Comparison of ENCODE assay signal across 9 cellular contexts in genomic region chr12:47776471-47777143, GRCh38. TPM values are rescaled to one million over a fixed set of nuclear protein-coding genes. Genes with fewer than 3 reads are reported as not detected.
DNase-seq lines count a peak whose midpoint lies in the region; ATAC-seq and TF ChIP-seq lines count a peak whose summit lies in the region.
"Had no signal": no experiment of that assay in that cellular context is flagged by ENCODE, and none has a peak within 500 bp of the region (broad histone marks: within the 10 kb centered on the region; RNA-seq: fewer than 3 reads in every experiment).

No MANE protein-coding gene starts in this region.

- no peak overlapping the region for H3K9ac ChIP-seq in neuronal stem cell (ENCODE audit: low read depth, low read length, poor library complexity)

- H2AFZ ChIP-seq in neuronal stem cell (ENCODE audit: low read length) = no peak overlapping the region

- no peak overlapping the region for H2BK5ac ChIP-seq in neuronal stem cell (ENCODE audit: low read length)

- no peak overlapping the region for H3K18ac ChIP-seq in neuronal stem cell (ENCODE audit: low read length)

- no peak overlapping the region for H3K4me2 ChIP-seq in neuronal stem cell (ENCODE audit: insufficient read depth, low read length, poor library complexity, severe bottlenecking)

- peaks cover 2 to 12% of the 10 kb centered on the region in 2 donors for H3K4me1 ChIP-seq in neuronal stem cell (ENCODE audit: control insufficient read depth in 2 of 2, insufficient read depth in 1 of 2, low read depth in 1 of 2, low read length in 2 of 2)

- TF ChIP-seq CTCF in 22Rv1 (IDR thresholded peaks at IDR 0.05) (no peak), choroid plexus epithelial cell (conservative IDR thresholded peaks at IDR 0.05; ENCODE audit: low read depth, low read length) (no peak)

- no peak overlapping the region for H2BK12ac ChIP-seq in neuronal stem cell (ENCODE audit: low read length)

- no peak overlapping the region for H3K14ac ChIP-seq in neuronal stem cell (ENCODE audit: low read length)

- no CpG with 5 or more reads among the region's 5 CpGs for WGBS in neuronal stem cell (ENCODE audit: extremely low coverage in 2 of 2, insufficient read length in 2 of 2, insufficient replicate concordance in 1 of 2), 2 donors

- ATAC-seq in activated CD4-positive, CD25-positive, alpha-beta regulatory T cell treated with anti-CD3 and anti-CD28 coated beads, Interleukin-2, amount 50 U/mL, for 24 hours = no peak
- ATAC-seq in GM21786 (IDR thresholded peaks at IDR 0.05; ENCODE audit: unreplicated experiment) (no peak), HG03159 (IDR thresholded peaks at IDR 0.05; ENCODE audit: unreplicated experiment) (no peak)
- ATAC-seq: foreskin keratinocyte had no signal

- H3K9me3 ChIP-seq in neuronal stem cell (replicated peaks in 1 of 2; ENCODE audit: control insufficient read depth in 2 of 2, insufficient read depth in 1 of 2, low read depth in 1 of 2, low read length in 2 of 2) = no peaks in the 10 kb centered on the region

- peaks cover 4 to 10% of the 10 kb centered on the region in 2 donors for H3K36me3 ChIP-seq in neuronal stem cell (replicated peaks in 1 of 2; ENCODE audit: control insufficient read depth in 2 of 2, insufficient read depth in 2 of 2, low read length in 2 of 2)

- peak; percentile 64 for DNase-seq in GF-D8 (lab: John Stamatoyannopoulos, UW)
- peak; percentile 57 for DNase-seq in choroid plexus epithelial cell (ENCODE audit: low read depth)
- no peak for DNase-seq in neuronal stem cell (ENCODE audit: low spot score)
- DNase-seq in stimulated activated CD4-positive, alpha-beta T cell treated with anti-CD3 and anti-CD28 coated beads, Interleukin-2, amount 100 ng/mL, for 48 hours = no peak
- DNase-seq: foreskin keratinocyte had no signal

- H3K27ac ChIP-seq in 22Rv1 (peak overlapping the region; percentile 12; the same call in 1 of the 2 replicates), neuronal stem cell (replicated peaks; ENCODE audit: low read length) (no peak overlapping the region)
- H3K27ac ChIP-seq: foreskin keratinocyte had no signal

- H4K91ac ChIP-seq in neuronal stem cell (ENCODE audit: low read depth, low read length, poor library complexity) = no peak overlapping the region

- no peaks in the 10 kb centered on the region for H3K79me1 ChIP-seq in neuronal stem cell (ENCODE audit: low read depth, low read length)

- H3K23ac ChIP-seq in neuronal stem cell (ENCODE audit: low read depth, low read length, poor library complexity) = no peak overlapping the region

- no peak overlapping the region for H3K4ac ChIP-seq in neuronal stem cell (ENCODE audit: low read length)

- H2AK5ac ChIP-seq in neuronal stem cell (ENCODE audit: low read depth, low read length) = peak overlapping the region; percentile 26

- H3K4me3 ChIP-seq in choroid plexus epithelial cell (ENCODE audit: low read depth, low read length) = no peak overlapping the region
- no peak overlapping the region for H3K4me3 ChIP-seq in neuronal stem cell (ENCODE audit: low read length in 2 of 2)

- H4K8ac ChIP-seq in neuronal stem cell (ENCODE audit: low read depth, low read length) = no peak overlapping the region

- H3K27me3 ChIP-seq in neuronal stem cell (ENCODE audit: control insufficient read depth in 3 of 3, insufficient read depth in 3 of 3, low read depth in 1 of 3, low read length in 3 of 3) = peaks cover 0 to 5% (median 0%) of the 10 kb centered on the region in 3 experiments
- H3K27me3 ChIP-seq: foreskin keratinocyte had no signal

- no peak overlapping the region for H2BK15ac ChIP-seq in neuronal stem cell (ENCODE audit: low read length)

- no peak overlapping the region for H2BK120ac ChIP-seq in neuronal stem cell (ENCODE audit: low read depth, low read length)

RNA-seq across cellular contexts. Expression of gene SLC48A1, which starts 3.6 kb away (rescaled TPM):
- 12.5 TPM for polyA plus RNA-seq in neuronal stem cell (2013, experiment 1 of 2)
- 12.3 TPM for polyA plus RNA-seq in neuronal stem cell (2013, experiment 2 of 2)

RNA-seq across cellular contexts. Expression of gene RAPGEF3, which starts 17.9 kb away (rescaled TPM):
- 1.3 TPM for polyA plus RNA-seq in neuronal stem cell (2013, experiment 1 of 2)
- polyA plus RNA-seq in neuronal stem cell (2013, experiment 2 of 2) = 1.1 TPM

RNA-seq across cellular contexts. Expression of gene HDAC7, which starts 43.1 kb away (rescaled TPM):
- polyA plus RNA-seq in neuronal stem cell (2013, experiment 1 of 2) = 26.3 TPM
- 27.4 TPM for polyA plus RNA-seq in neuronal stem cell (2013, experiment 2 of 2)

RNA-seq across cellular contexts. Expression of gene ENDOU, which starts 51.3 kb away (rescaled TPM):
- polyA plus RNA-seq in neuronal stem cell (2013, experiment 1 of 2) = not detected
- 0.07 TPM for polyA plus RNA-seq in neuronal stem cell (2013, experiment 2 of 2)

Comparison
In these comparisons a context has a peak if more than half of its experiments do, and no peak if none do; other contexts are left out.
1. DNase-seq: peak in GF-D8 (single experiment) and choroid plexus epithelial cell (single experiment); none in neuronal stem cell (single experiment) and stimulated activated CD4-positive, alpha-beta T cell treated with anti-CD3 and anti-CD28 coated beads, Interleukin-2, amount 100 ng/mL, for 48 hours (0 of 2).